8 cellular contexts compared by ENCODE assay signal in genomic region chr3:159766563-159767185, GRCh38.
A peak's percentile ranks its signal among the peaks of the same experiment; 100 is the strongest.
DNase-seq lines count a peak whose midpoint lies in the region; ATAC-seq lines count a peak whose summit lies in the region.

No MANE protein-coding gene starts in this region.

- ATAC-seq in HG02623 (IDR thresholded peaks at IDR 0.05; ENCODE audit: unreplicated experiment) (no peak), HG03439 (IDR thresholded peaks at IDR 0.05; ENCODE audit: unreplicated experiment) (no peak)

- DNase-seq in ELF-1 (ENCODE audit: low read depth, low spot score) (peak; percentile 40), NCI-H1417 (lab: John Stamatoyannopoulos, UW) (peak in 2 of 3 experiments; percentile 54 to 62), occipital lobe (lab: John Stamatoyannopoulos, UW) (peak; percentile 11), activated gamma-delta T cell treated with Interleukin-2 at 50 U/mL for 16 hours (no peak)
- no peak for DNase-seq in activated naive CD4-positive, alpha-beta T cell treated with anti-CD3 and anti-CD28 coated beads, Interleukin-2, amount 50 U/mL, for 16 hours

- H3K27ac ChIP-seq in cingulate gyrus (ENCODE audit: low read depth, low read length): peak overlapping the region; percentile 91

Comparison
In these comparisons a context has a peak if more than half of its experiments do, and no peak if none do; other contexts are left out.
1. DNase-seq: peak in ELF-1 (single experiment), NCI-H1417 (2 of 3) and occipital lobe (single experiment); none in activated gamma-delta T cell treated with Interleukin-2 at 50 U/mL for 16 hours (single experiment) and activated naive CD4-positive, alpha-beta T cell treated with anti-CD3 and anti-CD28 coated beads, Interleukin-2, amount 50 U/mL, for 16 hours (single experiment).